Comparison of ENCODE assay signal across 2 cellular contexts in the genomic region with DNA sequence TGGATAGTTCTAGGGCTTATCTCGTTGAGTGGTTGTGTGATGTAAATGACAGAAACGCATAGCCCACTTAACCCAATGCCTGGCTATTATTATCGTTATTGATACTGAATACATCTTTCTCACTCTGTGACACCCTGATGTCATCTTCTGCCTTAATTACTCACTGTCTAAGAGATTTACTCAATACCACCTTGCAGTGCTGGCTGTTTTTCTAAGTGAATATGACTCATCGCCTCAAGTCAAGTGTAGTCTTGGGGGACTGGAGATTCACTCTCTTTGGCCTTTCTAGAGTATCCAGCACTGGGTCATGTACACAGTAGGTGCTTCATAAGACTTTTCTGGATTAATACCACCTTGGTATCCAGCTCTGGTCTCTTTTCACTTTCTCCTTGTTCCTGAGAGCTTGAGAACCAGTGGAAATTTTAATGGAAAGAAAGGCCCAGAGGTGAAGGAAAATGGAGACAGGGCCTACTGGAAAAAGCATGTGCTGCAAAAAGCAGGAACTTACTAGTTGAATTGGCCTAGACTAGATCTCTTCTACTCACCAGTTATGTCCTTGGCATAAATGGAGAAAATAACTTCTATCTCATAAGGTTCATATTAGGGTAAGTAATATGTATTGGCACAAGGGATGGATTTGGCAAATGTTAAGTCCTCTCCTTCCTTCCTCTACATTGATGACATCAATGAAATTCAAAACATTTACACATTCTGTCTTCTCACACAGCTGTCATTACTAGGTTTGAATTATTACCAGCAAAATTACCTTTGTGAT.
TF ChIP-seq lines count a peak whose summit lies in the region.

No MANE protein-coding gene starts in this region.

TF ChIP-seq in GM23338, 12 proteins besides CTCF, POLR2A, EP300 and RAD21:
- no peak for TF ChIP-seq ZNF331 (CRISPR knock-in tag; IDR thresholded peaks at IDR 0.05; ENCODE audit: low read depth)
- TF ChIP-seq ETS1 (IDR thresholded peaks at IDR 0.05) = no peak

TF ChIP-seq in H1, 55 proteins besides CTCF, POLR2A, EP300 and RAD21:
- TF ChIP-seq EGR1 (IDR thresholded peaks at IDR 0.05; ENCODE audit: borderline replicate concordance, low read depth, low read length) = no peak
- no peak for TF ChIP-seq BCL11A (IDR thresholded peaks at IDR 0.05; ENCODE audit: low read depth in 2 of 2, low read length in 2 of 2)
- no peak for TF ChIP-seq SP2 (IDR thresholded peaks at IDR 0.05; ENCODE audit: low read length)
- no peak for TF ChIP-seq CBX8 (IDR thresholded peaks at IDR 0.05; ENCODE audit: borderline replicate concordance, low read depth, low read length)
- TF ChIP-seq USF2 (IDR thresholded peaks at IDR 0.05; ENCODE audit: low read length) = no peak
- no peak for TF ChIP-seq KDM5A (IDR thresholded peaks at IDR 0.05; ENCODE audit: low read length)
- no peak for TF ChIP-seq EZH2 (IDR thresholded peaks at IDR 0.05; ENCODE audit: low read depth, low read length, severe bottlenecking)
- TF ChIP-seq NRF1 (IDR thresholded peaks at IDR 0.05; ENCODE audit: low read depth, low read length) = no peak
- TF ChIP-seq YY1 (IDR thresholded peaks at IDR 0.05; ENCODE audit: low read depth, low read length) = no peak
- TF ChIP-seq PHF8 (conservative IDR thresholded peaks at IDR 0.05; ENCODE audit: low read depth, low read length) = no peak
- TF ChIP-seq, protein P1, sequence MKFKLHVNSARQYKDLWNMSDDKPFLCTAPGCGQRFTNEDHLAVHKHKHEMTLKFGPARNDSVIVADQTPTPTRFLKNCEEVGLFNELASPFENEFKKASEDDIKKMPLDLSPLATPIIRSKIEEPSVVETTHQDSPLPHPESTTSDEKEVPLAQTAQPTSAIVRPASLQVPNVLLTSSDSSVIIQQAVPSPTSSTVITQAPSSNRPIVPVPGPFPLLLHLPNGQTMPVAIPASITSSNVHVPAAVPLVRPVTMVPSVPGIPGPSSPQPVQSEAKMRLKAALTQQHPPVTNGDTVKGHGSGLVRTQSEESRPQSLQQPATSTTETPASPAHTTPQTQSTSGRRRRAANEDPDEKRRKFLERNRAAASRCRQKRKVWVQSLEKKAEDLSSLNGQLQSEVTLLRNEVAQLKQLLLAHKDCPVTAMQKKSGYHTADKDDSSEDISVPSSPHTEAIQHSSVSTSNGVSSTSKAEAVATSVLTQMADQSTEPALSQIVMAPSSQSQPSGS (IDR thresholded peaks at IDR 0.05; ENCODE audit: low read length) = no peak
- TF ChIP-seq CREB1 (IDR thresholded peaks at IDR 0.05) = no peak
- no peak for TF ChIP-seq CHD1 (IDR thresholded peaks at IDR 0.05; ENCODE audit: low read depth, low read length)
- TF ChIP-seq ASH2L (IDR thresholded peaks at IDR 0.05; ENCODE audit: low read length) = no peak
- no peak for TF ChIP-seq TBP (IDR thresholded peaks at IDR 0.05; ENCODE audit: low read depth, low read length)
